ENCODE assay signal across 1 cellular context in genomic region chr19:6423499-6424189, GRCh38.
TF ChIP-seq lines count a peak whose summit lies in the region.

No MANE protein-coding gene starts in this region.

TF ChIP-seq in HCT116, 20 proteins besides CTCF, POLR2A, EP300 and RAD21:
- no peak for TF ChIP-seq ZBTB33 (IDR thresholded peaks at IDR 0.05; ENCODE audit: extremely low read depth, insufficient replicate concordance, low read length)
TF ChIP-seq in HCT116: peak in this region for 0.
